8 cellular contexts compared by ENCODE assay signal in genomic region chr17:27430882-27431491, GRCh38. TPM values are rescaled to one million over a fixed set of nuclear protein-coding genes. Genes with fewer than 3 reads are reported as not detected.
DNase-seq lines count a peak whose midpoint lies in the region; ATAC-seq, FAIRE-seq and TF ChIP-seq lines count a peak whose summit lies in the region.

No MANE protein-coding gene starts in this region.

- H3K27ac ChIP-seq in GM12878 (ENCODE audit: control insufficient read depth, insufficient read depth) (no peak overlapping the region), kidney (ENCODE audit: low read depth in 2 of 2, low read length in 2 of 2) (no peak overlapping the region)

- H3K4me3 ChIP-seq in GM12878 (no peak overlapping the region), kidney (ENCODE audit: low read length in 2 of 2) (no peak overlapping the region)

- POLR2A ChIA-PET in GM12878 (lab: Charles Lee): no interaction called here

- H4K20me1 ChIP-seq in GM12878 (ENCODE audit: control insufficient read depth, insufficient read depth): no peaks in the 10 kb centered on the region

- no peaks in the 10 kb centered on the region for H3K9me3 ChIP-seq in GM12878 (replicated peaks; ENCODE audit: control insufficient read depth, insufficient read depth, low read length)
- H3K9me3 ChIP-seq in kidney (ENCODE audit: control insufficient read depth in 1 of 2, low read length in 2 of 2): no peaks in the 10 kb centered on the region

- no peaks in the 10 kb centered on the region for H3K79me2 ChIP-seq in GM12878 (ENCODE audit: control insufficient read depth, insufficient read depth, low read length)

- DNase-seq in COLO668 (lab: John Stamatoyannopoulos, UW; ENCODE audit: unreplicated experiment) (peak; percentile 1), HTR-8/SVneo (ENCODE audit: insufficient read length, low spot score) (peak; percentile 73), GM12878 (ENCODE audit: low read depth, low spot score) (no peak), kidney (no peak), putamen (ENCODE audit: low spot score) (no peak), NCI-H2107 (lab: John Stamatoyannopoulos, UW) (no peak)

- CTCF ChIA-PET in GM12878 (lab: Yijun Ruan, JAX): interaction anchor here (2.8 kb wide), 1 partner anchor 169 kb away, joined by 9 read pairs; no protein-coding TSS in a partner anchor

- TF ChIP-seq POLR2A in GM12878 (IDR thresholded peaks at IDR 0.05; ENCODE audit: low read depth, low read length): no peak

- ATAC-seq in GM12878: peak; percentile 76
- ATAC-seq in HG03039 (IDR thresholded peaks at IDR 0.05; ENCODE audit: unreplicated experiment): no peak
- no peak for ATAC-seq in HG03025 (IDR thresholded peaks at IDR 0.05; ENCODE audit: low FRiP score, unreplicated experiment)

- H3K4me1 ChIP-seq in GM12878 (ENCODE audit: control insufficient read depth, insufficient read depth, low read length) (no peaks in the 10 kb centered on the region), kidney (ENCODE audit: control insufficient read depth in 1 of 2, insufficient read depth in 1 of 2, low read depth in 1 of 2, low read length in 2 of 2) (no peaks in the 10 kb centered on the region)

- SMC1A ChIA-PET in GM12878 (lab: Charles Lee; ENCODE audit: uncharacterized antibody, unreplicated experiment): interaction anchor here (1.3 to 1.5 kb wide), 2 partner anchors 12 to 168 kb away, joined by 3 read pairs; no protein-coding TSS in a partner anchor

- FAIRE-seq in HTR-8/SVneo (lab: Jason Lieb, UNC): peak; percentile 90
- FAIRE-seq in GM12878 (lab: Jason Lieb, UNC): no peak
- FAIRE-seq in kidney (lab: Jason Lieb, UNC): no peak

- no peak overlapping the region for H2AFZ ChIP-seq in GM12878 (ENCODE audit: control insufficient read depth, low read depth, low read length)

- in situ Hi-C loops in GM12878 (cut with MboI): no loop called here

- no peaks in the 10 kb centered on the region for H3K27me3 ChIP-seq in GM12878 (replicated peaks in 1 of 2; ENCODE audit: control insufficient read depth in 2 of 2, insufficient read depth in 2 of 2, low read length in 1 of 2)

- H3K4me2 ChIP-seq in GM12878 (ENCODE audit: control insufficient read depth, insufficient read depth): no peak overlapping the region

- H3K9ac ChIP-seq in GM12878 (ENCODE audit: control insufficient read depth, insufficient read depth, low read length) (no peak overlapping the region), kidney (ENCODE audit: low read length in 2 of 2) (no peak overlapping the region)

- no peaks in the 10 kb centered on the region for H3K36me3 ChIP-seq in GM12878 (ENCODE audit: control insufficient read depth in 2 of 2, insufficient read depth in 2 of 2, low read length in 1 of 2)
- H3K36me3 ChIP-seq in kidney (ENCODE audit: control insufficient read depth in 1 of 2, insufficient read depth in 2 of 2, low read length in 2 of 2): no peaks in the 10 kb centered on the region

- intact Hi-C loops in GM12878 (cut with micrococcal nuclease; ENCODE audit: unreplicated experiment) (loop anchor here (1.0 kb wide), 1 partner anchor 19 kb away; no protein-coding TSS in a partner anchor), kidney (cut with DNase I) (no loop called here)

- RAD21 ChIA-PET in GM12878 (lab: Charles Lee; ENCODE audit: unreplicated experiment): interaction anchor here (0.9 kb wide), 1 partner anchor 76 kb away, joined by 3 read pairs; no protein-coding TSS in a partner anchor

- TF ChIP-seq RAD21 in GM12878 (IDR thresholded peaks at IDR 0.05; ENCODE audit: insufficient read depth, low read depth, low read length): no peak

- 53% methylated on average over 10 of the region's 10 CpGs for WGBS in GM12878 (ENCODE audit: insufficient coverage, insufficient replicate concordance, low lambda C conversion rate, missing lambda C conversion rate)

- TF ChIP-seq EP300 in GM12878 (IDR thresholded peaks at IDR 0.05; ENCODE audit: borderline replicate concordance in 1 of 2, control insufficient read depth in 1 of 2, low read depth in 2 of 2, low read length in 2 of 2): no peak

- no TSS peak for BruUV-seq in GM12878 (replicated peaks; lab: Mats Ljungman, UMichigan)

- TF ChIP-seq CTCF in GM12878 (IDR thresholded peaks at IDR 0.05 in 2 of 3, conservative IDR thresholded peaks at IDR 0.05 in 1 of 3; ENCODE audit: control insufficient read depth in 2 of 3, extremely low read depth in 1 of 3, insufficient read depth in 1 of 3, low read depth in 3 of 3, low read length in 3 of 3) (peak; percentile 25 to 57 (median 30); a peak in 2 of 6 replicates), kidney (IDR thresholded peaks at IDR 0.05; ENCODE audit: borderline replicate concordance, extremely low read depth, insufficient read depth) (peak; percentile 60)

TF ChIP-seq in GM12878, 131 proteins besides CTCF, POLR2A, EP300 and RAD21:
- TF ChIP-seq MLLT1 (IDR thresholded peaks at IDR 0.05) (no peak), E2F4 (IDR thresholded peaks at IDR 0.05; ENCODE audit: low read depth, low read length) (no peak), ZBED1 (IDR thresholded peaks at IDR 0.05; ENCODE audit: borderline replicate concordance) (no peak), NFXL1 (IDR thresholded peaks at IDR 0.05; ENCODE audit: borderline replicate concordance) (no peak), IKZF1 (conservative IDR thresholded peaks at IDR 0.05) (no peak), TCF3 (IDR thresholded peaks at IDR 0.05; ENCODE audit: borderline replicate concordance, insufficient read depth, low read depth, low read length) (no peak), FOXM1 (IDR thresholded peaks at IDR 0.05; ENCODE audit: low read depth, low read length) (no peak), CREM (IDR thresholded peaks at IDR 0.05; ENCODE audit: low read depth) (no peak), DPF2 (IDR thresholded peaks at IDR 0.05) (no peak)

RNA-seq across cellular contexts. Expression of gene KSR1, which starts 25.3 kb away (rescaled TPM):
- total RNA-seq in GM12878 (2013; cell fraction: nucleolus; rRNA removed): 502 and 598 TPM in 2 replicates
- 21.4 and 26.1 TPM in 2 replicates for total RNA-seq in GM12878 (2014; rRNA removed)
- 19.7 and 20.1 TPM in 2 replicates for total RNA-seq in GM12878 (2014; rRNA removed; fragmentation: Illumina TruSeq; extraction: Trizol)
- 60.7 and 64.9 TPM in 2 replicates for total RNA-seq in GM12878 (2021)
- polyA plus RNA-seq in GM12878 (2011; ENCODE audit: low read depth): 9.6 TPM
- 48.2 and 66.6 TPM in 2 replicates for polyA plus RNA-seq in GM12878 (2011; rRNA removed)
- polyA plus RNA-seq in GM12878 (2011; cell fraction: cytosol; rRNA removed): 61.2 and 63.3 TPM in 2 replicates
- polyA plus RNA-seq in GM12878 (2011; cell fraction: nucleus; rRNA removed): 337 and 354 TPM in 2 replicates
- 14.1 and 24.0 TPM in 2 replicates for polyA plus RNA-seq in GM12878 (2012)
- polyA plus RNA-seq in GM12878 (2014; fragmentation: Illumina TruSeq; extraction: Trizol): 29.2 and 44.1 TPM in 2 replicates
- polyA plus RNA-seq in GM12878 (2014; fragmentation: Nextera tagmentation; extraction: Ambion mirVana): 1 to 10 TPM in 1 of 2 experiments, under 1 TPM in 1; 0.97 to 1.7 TPM
- polyA plus RNA-seq in GM12878 (2014; rRNA removed): 44.7 and 47.2 TPM in 2 replicates
- polyA plus RNA-seq in GM12878 (2016; fragmentation: Nextera tagmentation; extraction: Ambion mirVana): 10 to 100 TPM; 17.5 to 18.3 TPM
- 99.3 and 144 TPM in 2 replicates for polyA minus RNA-seq in GM12878 (2011; rRNA and poly(A)+ RNA removed)
- 35.6 and 42.5 TPM in 2 replicates for polyA minus RNA-seq in GM12878 (2011; cell fraction: cytosol; rRNA and poly(A)+ RNA removed)
- polyA minus RNA-seq in GM12878 (2011; cell fraction: nucleus; rRNA and poly(A)+ RNA removed): 107 and 177 TPM in 2 replicates
- total RNA-seq in kidney: 97.3 TPM
- 11.7 TPM for polyA plus RNA-seq in kidney (ENCODE audit: insufficient read depth, low read depth, low replicate concordance)

Comparison
In these comparisons a context has a peak if more than half of its experiments do, and no peak if none do; other contexts are left out.
1. DNase-seq: peak in COLO668 (single experiment) and HTR-8/SVneo (single experiment); none in GM12878 (single experiment), kidney (single experiment), putamen (single experiment) and NCI-H2107 (single experiment).